6 cellular contexts compared by ENCODE assay signal in genomic region chrX:99939206-99939882, GRCh38.
DNase-seq lines count a peak whose midpoint lies in the region; ATAC-seq and TF ChIP-seq lines count a peak whose summit lies in the region.
"Not testable (repeated sequence)": the region's sequence is repeated elsewhere in the genome, so short reads cannot be mapped to it uniquely, and the experiment has no call there.

No MANE protein-coding gene starts in this region.

- H3K9me3 Mint-ChIP-seq in GM23338, result not testable (repeated sequence)

- not testable (repeated sequence) for H3K18ac ChIP-seq in mesendoderm (ENCODE audit: low read length)

- not testable (repeated sequence) for H3K79me1 ChIP-seq in mesendoderm (ENCODE audit: low read length)

- not testable (repeated sequence) for H3K27me3 ChIP-seq in GM23338 (ENCODE audit: insufficient read depth); iPS-15b (ENCODE audit: control insufficient read depth, insufficient read depth, low read length); mesendoderm (ENCODE audit: insufficient read depth, low read length, poor library complexity); spleen (replicated peaks in 1 of 7)

- peak overlapping the region; percentile 51; the same call in 2 of the 3 replicates for H3K4me3 Mint-ChIP-seq in GM23338

- H3K23ac ChIP-seq in mesendoderm (ENCODE audit: low read length), result not testable (repeated sequence)

- not testable (repeated sequence) for TF ChIP-seq CTCF in GM23338 (conservative IDR thresholded peaks at IDR 0.05; ENCODE audit: low read depth in 2 of 2); spleen (IDR thresholded peaks at IDR 0.05 in 8 of 11, conservative IDR thresholded peaks at IDR 0.05 in 3 of 11)

- not testable (repeated sequence) for H3K9me2 ChIP-seq in GM23338 (ENCODE audit: insufficient read depth)

- not testable (repeated sequence) for H2BK15ac ChIP-seq in mesendoderm (replicated peaks; ENCODE audit: low read depth)

- TF ChIP-seq POLR2A in spleen (IDR thresholded peaks at IDR 0.05), result not testable (repeated sequence)

- not testable (repeated sequence) for H3K36me3 Mint-ChIP-seq in GM23338 (ENCODE audit: low read depth)

- H3K36me3 ChIP-seq in GM23338 (ENCODE audit: insufficient read depth); iPS-15b (ENCODE audit: control insufficient read depth, insufficient read depth, low read length); mesendoderm (ENCODE audit: control insufficient read depth, insufficient read depth, low read length); spleen: not testable (repeated sequence)

- H3K9ac ChIP-seq in iPS-15b (ENCODE audit: low read depth, low read length); mesendoderm (ENCODE audit: low read length): not testable (repeated sequence)

- not testable (repeated sequence) for H3K27ac ChIP-seq in GM23338 (ENCODE audit: low read depth); mesendoderm (ENCODE audit: low read depth, low read length); spleen

- not testable (repeated sequence) for H3K27me3 Mint-ChIP-seq in GM23338 (ENCODE audit: insufficient read depth, low read depth, poor library complexity)

- intact Hi-C loops in spleen (cut with DNase I; ENCODE audit: low total_unique reads), result not testable (repeated sequence)

- H4K5ac ChIP-seq in mesendoderm (ENCODE audit: low read length), result not testable (repeated sequence)

- not testable (repeated sequence) for H2AK5ac ChIP-seq in mesendoderm (ENCODE audit: low read length)

- H3K79me2 ChIP-seq in GM23338 (replicated peaks; ENCODE audit: insufficient read depth); mesendoderm (ENCODE audit: control insufficient read depth, insufficient read depth, low read length): not testable (repeated sequence)

- not testable (repeated sequence) for H3K4me1 Mint-ChIP-seq in GM23338

- not testable (repeated sequence) for H3K27ac Mint-ChIP-seq in GM23338

- H2BK120ac ChIP-seq in mesendoderm (ENCODE audit: low read depth, low read length), result not testable (repeated sequence)

- not testable (repeated sequence) for H3F3A ChIP-seq in GM23338 (replicated peaks; ENCODE audit: low read depth)

- H2BK5ac ChIP-seq in mesendoderm (ENCODE audit: low read length), result not testable (repeated sequence)

- not testable (repeated sequence) for H3K4ac ChIP-seq in mesendoderm (ENCODE audit: low read depth, low read length)

- no CpG with 5 or more reads among the region's 29 CpGs for WGBS in mesendoderm (ENCODE audit: extremely low coverage, insufficient coverage, low lambda C conversion rate)
- 46 to 97% (median 62%) methylated on average over 14 to 29 of the region's 29 CpGs for WGBS in spleen, 5 donors

- not testable (repeated sequence) for H3K4me1 ChIP-seq in GM23338 (ENCODE audit: insufficient read depth); iPS-15b (ENCODE audit: control insufficient read depth, insufficient read depth, low read length); mesendoderm (ENCODE audit: control insufficient read depth, low read depth, low read length); spleen

- DNase-seq in ELF-1 (ENCODE audit: low read depth, low spot score), result peak; percentile 55
- not testable (repeated sequence) for DNase-seq in GM23338 (ENCODE audit: low spot score)
- DNase-seq in cortex of kidney (lab: John Stamatoyannopoulos, UW), result peak; percentile 0
- peak; percentile 1 for DNase-seq in mesendoderm
- peak; percentile 66 for DNase-seq in spleen

- not testable (repeated sequence) for H3K4me2 ChIP-seq in GM23338; mesendoderm (ENCODE audit: low read length)

- H3K56ac ChIP-seq in mesendoderm (ENCODE audit: low read length), result not testable (repeated sequence)

- H4K8ac ChIP-seq in mesendoderm (ENCODE audit: low read depth, low read length), result not testable (repeated sequence)

- not testable (repeated sequence) for H4K20me1 ChIP-seq in GM23338 (replicated peaks; ENCODE audit: insufficient read depth)

- not testable (repeated sequence) for H3K9me3 ChIP-seq in iPS-15b (ENCODE audit: control insufficient read depth, insufficient read depth, low read length); spleen

- H2AFZ ChIP-seq in GM23338, result not testable (repeated sequence)

- ATAC-seq in GM23338, result peak; percentile 25; the same call in 1 of the 3 replicates

- H3K4me3 ChIP-seq in GM23338; mesendoderm (ENCODE audit: low read length); spleen: not testable (repeated sequence)
- H3K4me3 ChIP-seq in iPS-15b (ENCODE audit: low read depth, low read length), result peak overlapping the region; percentile 4
